1 cellular context compared by ENCODE assay signal in genomic region chr17:31405941-31406371, GRCh38.
TF ChIP-seq lines count a peak whose summit lies in the region.

No MANE protein-coding gene starts in this region.

TF ChIP-seq in HEK293, 187 proteins besides CTCF, POLR2A, EP300 and RAD21 (continued from another document):
- TF ChIP-seq PRDM2 (tag by site-specific recombination; IDR thresholded peaks at IDR 0.05; ENCODE audit: borderline replicate concordance) (no peak), ZNF366 (tag by site-specific recombination; conservative IDR thresholded peaks at IDR 0.05) (no peak), ZNF404 (tag by site-specific recombination; IDR thresholded peaks at IDR 0.05) (no peak), ZNF792 (tag by site-specific recombination; IDR thresholded peaks at IDR 0.05) (no peak), SCRT1 (tag by site-specific recombination; IDR thresholded peaks at IDR 0.05; ENCODE audit: borderline replicate concordance) (no peak), ZNF202 (tag by site-specific recombination; IDR thresholded peaks at IDR 0.05; ENCODE audit: borderline replicate concordance) (no peak), ZNF24 (tag by site-specific recombination; IDR thresholded peaks at IDR 0.05) (no peak), ZNF645 (tag by site-specific recombination; IDR thresholded peaks at IDR 0.05) (no peak), ZNF548 (tag by site-specific recombination; IDR thresholded peaks at IDR 0.05) (no peak), GLI4 (tag by site-specific recombination; IDR thresholded peaks at IDR 0.05) (no peak), ZNF114 (tag by site-specific recombination; IDR thresholded peaks at IDR 0.05) (no peak)
